1 cellular context compared by ENCODE assay signal in genomic region chr19:19040417-19040816, GRCh38.
TF ChIP-seq lines count a peak whose summit lies in the region.

No MANE protein-coding gene starts in this region.

TF ChIP-seq in HepG2, 621 proteins besides CTCF, POLR2A, EP300 and RAD21 (continues in another document):
- no peak for TF ChIP-seq ZNF564 (CRISPR knock-in tag; IDR thresholded peaks at IDR 0.05)
- TF ChIP-seq KMT2B (CRISPR knock-in tag; IDR thresholded peaks at IDR 0.05): no peak
- no peak for TF ChIP-seq TEAD3 (CRISPR knock-in tag; optimal IDR thresholded peaks at IDR 0.05; ENCODE audit: borderline replicate concordance)
- no peak for TF ChIP-seq TFDP2 (CRISPR knock-in tag; IDR thresholded peaks at IDR 0.05)
- TF ChIP-seq TEF (CRISPR knock-in tag; IDR thresholded peaks at IDR 0.05): no peak
- no peak for TF ChIP-seq PRDM15 (CRISPR knock-in tag; IDR thresholded peaks at IDR 0.05)
- TF ChIP-seq FOXJ3 (CRISPR knock-in tag; IDR thresholded peaks at IDR 0.05; ENCODE audit: borderline replicate concordance): peak; percentile 32; the same call in 1 of the 2 replicates
- peak; percentile 45; the same call in 1 of the 2 replicates for TF ChIP-seq PITX1 (CRISPR knock-in tag; IDR thresholded peaks at IDR 0.05)
- TF ChIP-seq ZNF556 (CRISPR knock-in tag; IDR thresholded peaks at IDR 0.05; ENCODE audit: borderline replicate concordance): no peak
- TF ChIP-seq ZNF256 (CRISPR knock-in tag; conservative IDR thresholded peaks at IDR 0.05): no peak
- TF ChIP-seq HMGXB3 (CRISPR knock-in tag; IDR thresholded peaks at IDR 0.05; ENCODE audit: borderline replicate concordance): no peak
- no peak for TF ChIP-seq TBL1XR1 (IDR thresholded peaks at IDR 0.05; ENCODE audit: borderline replicate concordance, low read length, partially characterized antibody)
- no peak for TF ChIP-seq KAT7 (CRISPR knock-in tag; IDR thresholded peaks at IDR 0.05; ENCODE audit: borderline replicate concordance)
- TF ChIP-seq MIER3 (CRISPR knock-in tag; IDR thresholded peaks at IDR 0.05; ENCODE audit: borderline replicate concordance): no peak
- no peak for TF ChIP-seq MIER2 (CRISPR knock-in tag; IDR thresholded peaks at IDR 0.05)
- TF ChIP-seq ZNF292 (CRISPR knock-in tag; IDR thresholded peaks at IDR 0.05; ENCODE audit: borderline replicate concordance, low read depth): 0 out of 2 replicates have a peak, but pooled peaks have one; percentile 33
- no peak for TF ChIP-seq NCOR1 (IDR thresholded peaks at IDR 0.05; ENCODE audit: borderline replicate concordance, low read length)
- 0 out of 2 replicates have a peak, but pooled peaks have one; percentile 10 for TF ChIP-seq HOXA3 (CRISPR knock-in tag; IDR thresholded peaks at IDR 0.05)
- no peak for TF ChIP-seq PAWR (CRISPR knock-in tag; IDR thresholded peaks at IDR 0.05; ENCODE audit: borderline replicate concordance)
- TF ChIP-seq SALL1 (CRISPR knock-in tag; IDR thresholded peaks at IDR 0.05): peak; percentile 32; the same call in 1 of the 2 replicates
- TF ChIP-seq FOSL2 (CRISPR knock-in tag; IDR thresholded peaks at IDR 0.05): no peak
- no peak for TF ChIP-seq CBX5 (CRISPR knock-in tag; IDR thresholded peaks at IDR 0.05; ENCODE audit: borderline replicate concordance)
- TF ChIP-seq ZBTB7B (CRISPR knock-in tag; IDR thresholded peaks at IDR 0.05): no peak
- no peak for TF ChIP-seq MTA3 (CRISPR knock-in tag; IDR thresholded peaks at IDR 0.05)
- peak; percentile 96 for TF ChIP-seq ZNF614 (CRISPR knock-in tag; IDR thresholded peaks at IDR 0.05; ENCODE audit: borderline replicate concordance)
- no peak for TF ChIP-seq GPBP1L1 (CRISPR knock-in tag; IDR thresholded peaks at IDR 0.05)
- TF ChIP-seq ZNF121 (CRISPR knock-in tag; IDR thresholded peaks at IDR 0.05): peak; percentile 89
- TF ChIP-seq ZBTB14 (CRISPR knock-in tag; IDR thresholded peaks at IDR 0.05): no peak
- no peak for TF ChIP-seq ZNF234 (CRISPR knock-in tag; conservative IDR thresholded peaks at IDR 0.05)
- TF ChIP-seq ZNF746 (CRISPR knock-in tag; IDR thresholded peaks at IDR 0.05): no peak
- no peak for TF ChIP-seq PATZ1 (CRISPR knock-in tag; IDR thresholded peaks at IDR 0.05)
- TF ChIP-seq ZBTB1 (CRISPR knock-in tag; IDR thresholded peaks at IDR 0.05; ENCODE audit: borderline replicate concordance): no peak
- TF ChIP-seq GATAD2A (CRISPR knock-in tag; IDR thresholded peaks at IDR 0.05): peak; percentile 53; the same call in 1 of the 2 replicates
- no peak for TF ChIP-seq FOXP1 (IDR thresholded peaks at IDR 0.05)
- no peak for TF ChIP-seq FOXP1 (CRISPR knock-in tag; IDR thresholded peaks at IDR 0.05)
- no peak for TF ChIP-seq ZNF563 (CRISPR knock-in tag; IDR thresholded peaks at IDR 0.05)
- TF ChIP-seq ZFP1 (CRISPR knock-in tag; IDR thresholded peaks at IDR 0.05): no peak
- no peak for TF ChIP-seq ZNF766 (CRISPR knock-in tag; IDR thresholded peaks at IDR 0.05; ENCODE audit: borderline replicate concordance)
- TF ChIP-seq ZNF670 (CRISPR knock-in tag; IDR thresholded peaks at IDR 0.05; ENCODE audit: borderline replicate concordance): no peak
- no peak for TF ChIP-seq CHD4 (IDR thresholded peaks at IDR 0.05; ENCODE audit: borderline replicate concordance, low read length)
- TF ChIP-seq CEBPZ (IDR thresholded peaks at IDR 0.05; ENCODE audit: low read length): no peak
- no peak for TF ChIP-seq MAFG (CRISPR knock-in tag; IDR thresholded peaks at IDR 0.05)
- no peak for TF ChIP-seq RAD51 (IDR thresholded peaks at IDR 0.05; ENCODE audit: borderline replicate concordance)
- no peak for TF ChIP-seq ZNF282 (IDR thresholded peaks at IDR 0.05; ENCODE audit: partially characterized antibody)
- no peak for TF ChIP-seq NR0B2 (CRISPR knock-in tag; IDR thresholded peaks at IDR 0.05)
- TF ChIP-seq REPIN1 (CRISPR knock-in tag; IDR thresholded peaks at IDR 0.05; ENCODE audit: borderline replicate concordance, low read depth): peak; percentile 52; the same call in 1 of the 2 replicates
- TF ChIP-seq ZBTB42 (CRISPR knock-in tag; IDR thresholded peaks at IDR 0.05): no peak
